ENCODE assay signal across 1 cellular context in the genomic region with DNA sequence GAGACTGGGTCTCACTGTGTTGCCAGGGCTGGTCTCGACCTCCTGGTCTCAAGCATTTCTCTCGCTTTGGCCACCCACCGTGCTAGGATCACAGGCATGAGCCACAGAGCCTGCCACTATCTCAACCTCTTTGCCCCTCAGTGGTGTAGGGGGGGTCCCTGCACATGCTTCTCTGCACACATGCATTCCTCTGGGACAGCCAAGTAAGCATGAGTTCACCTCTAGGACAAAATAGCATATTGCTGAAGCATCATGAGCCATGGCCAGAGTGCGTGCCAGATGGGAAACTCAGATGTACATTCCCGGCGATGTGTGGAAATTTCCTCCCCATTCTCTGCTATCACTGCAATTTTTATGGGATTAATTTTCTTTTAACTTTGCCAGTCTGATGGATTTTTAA.
TF ChIP-seq lines count a peak whose summit lies in the region.

No MANE protein-coding gene starts in this region.

TF ChIP-seq in IMR-90, 13 proteins besides CTCF, POLR2A, EP300 and RAD21:
- TF ChIP-seq MAFK (IDR thresholded peaks at IDR 0.05; ENCODE audit: low read depth, low read length) (peak; percentile 68; the same call in 1 of the 2 replicates), NFE2L2 (IDR thresholded peaks at IDR 0.05; ENCODE audit: low read depth, low read length) (peak; percentile 81), MAZ (IDR thresholded peaks at IDR 0.05; ENCODE audit: borderline replicate concordance, low read depth, low read length) (peak; percentile 55; the same call in 1 of the 2 replicates), FOS (IDR thresholded peaks at IDR 0.05; ENCODE audit: low read depth, low read length) (peak; percentile 46; the same call in 1 of the 2 replicates), USF2 (IDR thresholded peaks at IDR 0.05; ENCODE audit: low read depth, low read length) (0 out of 2 replicates have a peak, but pooled peaks have one; percentile 4), CHD1 (IDR thresholded peaks at IDR 0.05; ENCODE audit: low read depth, low read length) (no peak), RCOR1 (IDR thresholded peaks at IDR 0.05; ENCODE audit: insufficient replicate concordance, low read length) (peak; percentile 80), SMC3 (IDR thresholded peaks at IDR 0.05; ENCODE audit: low read depth, low read length) (no peak), BHLHE40 (IDR thresholded peaks at IDR 0.05; ENCODE audit: low read depth, low read length) (peak; percentile 96), RFX5 (IDR thresholded peaks at IDR 0.05; ENCODE audit: low read depth, low read length) (no peak), MXI1 (IDR thresholded peaks at IDR 0.05; ENCODE audit: borderline replicate concordance, low read depth, low read length) (peak; percentile 76; the same call in 1 of the 2 replicates), CEBPB (IDR thresholded peaks at IDR 0.05; ENCODE audit: low read depth, low read length) (peak; percentile 48; the same call in 1 of the 2 replicates)
- TF ChIP-seq, protein P1, sequence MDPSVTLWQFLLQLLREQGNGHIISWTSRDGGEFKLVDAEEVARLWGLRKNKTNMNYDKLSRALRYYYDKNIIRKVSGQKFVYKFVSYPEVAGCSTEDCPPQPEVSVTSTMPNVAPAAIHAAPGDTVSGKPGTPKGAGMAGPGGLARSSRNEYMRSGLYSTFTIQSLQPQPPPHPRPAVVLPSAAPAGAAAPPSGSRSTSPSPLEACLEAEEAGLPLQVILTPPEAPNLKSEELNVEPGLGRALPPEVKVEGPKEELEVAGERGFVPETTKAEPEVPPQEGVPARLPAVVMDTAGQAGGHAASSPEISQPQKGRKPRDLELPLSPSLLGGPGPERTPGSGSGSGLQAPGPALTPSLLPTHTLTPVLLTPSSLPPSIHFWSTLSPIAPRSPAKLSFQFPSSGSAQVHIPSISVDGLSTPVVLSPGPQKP (IDR thresholded peaks at IDR 0.05; ENCODE audit: borderline replicate concordance, low read depth, low read length): no peak
